ENCODE assay signal across 1 cellular context in genomic region chr20:24235224-24235735, GRCh38.
TF ChIP-seq lines count a peak whose summit lies in the region.

No MANE protein-coding gene starts in this region.

TF ChIP-seq in HepG2, 621 proteins besides CTCF, POLR2A, EP300 and RAD21 (continued from another document):
- TF ChIP-seq ZBTB49 (CRISPR knock-in tag; IDR thresholded peaks at IDR 0.05; ENCODE audit: borderline replicate concordance) (no peak), PATZ1 (CRISPR knock-in tag; IDR thresholded peaks at IDR 0.05) (no peak), NFE2 (CRISPR knock-in tag; IDR thresholded peaks at IDR 0.05) (no peak), ZKSCAN1 (IDR thresholded peaks at IDR 0.05; ENCODE audit: low read length) (no peak), YEATS4 (CRISPR knock-in tag; IDR thresholded peaks at IDR 0.05; ENCODE audit: borderline replicate concordance) (no peak), KMT2A (CRISPR knock-in tag; IDR thresholded peaks at IDR 0.05) (no peak), JUNB (CRISPR knock-in tag; IDR thresholded peaks at IDR 0.05; ENCODE audit: borderline replicate concordance) (no peak), CEBPZ (IDR thresholded peaks at IDR 0.05; ENCODE audit: low read length) (no peak)
- TF ChIP-seq, protein P1, sequence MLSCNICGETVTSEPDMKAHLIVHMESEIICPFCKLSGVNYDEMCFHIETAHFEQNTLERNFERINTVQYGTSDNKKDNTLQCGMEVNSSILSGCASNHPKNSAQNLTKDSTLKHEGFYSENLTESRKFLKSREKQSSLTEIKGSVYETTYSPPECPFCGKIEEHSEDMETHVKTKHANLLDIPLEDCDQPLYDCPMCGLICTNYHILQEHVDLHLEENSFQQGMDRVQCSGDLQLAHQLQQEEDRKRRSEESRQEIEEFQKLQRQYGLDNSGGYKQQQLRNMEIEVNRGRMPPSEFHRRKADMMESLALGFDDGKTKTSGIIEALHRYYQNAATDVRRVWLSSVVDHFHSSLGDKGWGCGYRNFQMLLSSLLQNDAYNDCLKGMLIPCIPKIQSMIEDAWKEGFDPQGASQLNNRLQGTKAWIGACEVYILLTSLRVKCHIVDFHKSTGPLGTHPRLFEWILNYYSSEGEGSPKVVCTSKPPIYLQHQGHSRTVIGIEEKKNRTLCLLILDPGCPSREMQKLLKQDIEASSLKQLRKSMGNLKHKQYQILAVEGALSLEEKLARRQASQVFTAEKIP (CRISPR knock-in tag; IDR thresholded peaks at IDR 0.05; ENCODE audit: borderline replicate concordance): no peak
